ENCODE assay signal across 13 cellular contexts in genomic region chr12:108772247-108772646, GRCh38. TPM values are rescaled to one million over a fixed set of nuclear protein-coding genes. Genes with fewer than 3 reads are reported as not detected.
A peak's percentile ranks its signal among the peaks of the same experiment; 100 is the strongest.
DNase-seq lines count a peak whose midpoint lies in the region; ATAC-seq and TF ChIP-seq lines count a peak whose summit lies in the region.
"Had no signal": no experiment of that assay in that cellular context is flagged by ENCODE, and none has a peak within 500 bp of the region (broad histone marks: within the 10 kb centered on the region; RNA-seq: fewer than 3 reads in every experiment).

No MANE protein-coding gene starts in this region.

- TF ChIP-seq CTCF in DND-41 (IDR thresholded peaks at IDR 0.05; ENCODE audit: borderline replicate concordance, extremely low read depth, low read length, poor library complexity, severe bottlenecking) = no peak
- no peak for TF ChIP-seq CTCF in OCI-LY7 (conservative IDR thresholded peaks at IDR 0.05; ENCODE audit: low read length)

- H4K20me1 ChIP-seq in DND-41 (ENCODE audit: insufficient read depth, low read length) (no peaks in the 10 kb centered on the region), OCI-LY7 (ENCODE audit: insufficient read depth, low read length) (no peaks in the 10 kb centered on the region)

- H3K36me3 ChIP-seq in DND-41 (ENCODE audit: insufficient read depth, low read length) = no peaks in the 10 kb centered on the region
- no peaks in the 10 kb centered on the region for H3K36me3 ChIP-seq in OCI-LY7 (ENCODE audit: insufficient read depth, low read length)

- no peaks in the 10 kb centered on the region for H3K9me3 ChIP-seq in DND-41 (ENCODE audit: insufficient read depth, low read length, severe bottlenecking)
- no peaks in the 10 kb centered on the region for H3K9me3 ChIP-seq in OCI-LY7 (ENCODE audit: low read length)
- H3K9me3 ChIP-seq: Caco-2 had no signal

- H3K9me2 ChIP-seq in OCI-LY7 (ENCODE audit: insufficient read depth, low read length) = no peaks in the 10 kb centered on the region

- no peak overlapping the region for H2AFZ ChIP-seq in DND-41 (ENCODE audit: low read depth, low read length)
- no peak overlapping the region for H2AFZ ChIP-seq in OCI-LY7 (ENCODE audit: low read length)
- H2AFZ ChIP-seq: PC-9 had no signal

- no peaks in the 10 kb centered on the region for H3K4me1 ChIP-seq in DND-41 (ENCODE audit: insufficient read depth, low read length)
- peaks cover 53% of the 10 kb centered on the region for H3K4me1 ChIP-seq in OCI-LY7 (ENCODE audit: insufficient read depth, low read length, poor library complexity, severe bottlenecking)

- ATAC-seq in DND-41 (ENCODE audit: insufficient read depth, low read depth) (0 out of 3 replicates have a peak, but pooled peaks have one; percentile 22), memory B cell (ENCODE audit: low read depth) (peak; percentile 72), HG02798 (IDR thresholded peaks at IDR 0.05; ENCODE audit: poor library complexity, unreplicated experiment) (no peak)

- no peaks in the 10 kb centered on the region for H3K9me3 Mint-ChIP-seq in memory B cell
- H3K9me3 Mint-ChIP-seq in activated CD4-positive, alpha-beta memory T cell treated with anti-CD3 and anti-CD28 coated beads for 36 hours = no peaks in the 10 kb centered on the region

- H3K4me3 ChIP-seq in DND-41 (ENCODE audit: low read depth in 1 of 2, low read length in 2 of 2) (no peak overlapping the region), OCI-LY7 (ENCODE audit: low read depth, low read length, poor library complexity, severe bottlenecking) (no peak overlapping the region)
- H3K4me3 ChIP-seq: PC-9 had no signal

- DNase-seq in DND-41 (peak; percentile 10), GM19240 (ENCODE audit: insufficient read length, low spot score) (peak; percentile 59), OCI-LY7 (ENCODE audit: low spot score) (peak; percentile 76), memory B cell (ENCODE audit: low spot score in 2 of 2) (peak in 1 of 2 donors; percentile 22), T-helper 1 cell (no peak)
- no peak for DNase-seq in activated CD4-positive, alpha-beta memory T cell treated with anti-CD3 and anti-CD28 coated beads for 36 hours
- no peak for DNase-seq in NK-92 treated with Interleukin-12 subunit alpha and Interleukin-12 subunit beta, amount 100 ng/mL, for 24 hours (lab: John Stamatoyannopoulos, UW)
- DNase-seq: NCI-H1092 treated with DMSO at 0.1 percent for 48 hours; stimulated activated CD4-positive, alpha-beta T cell treated with anti-CD3 and anti-CD28 coated beads, Interleukin-1b, Interleukin-23, amount 100 ng/mL, for 48 hours; substantia nigra had no signal

- H3K4me2 ChIP-seq in DND-41 (ENCODE audit: insufficient read depth, low read length) (no peak overlapping the region), OCI-LY7 (ENCODE audit: low read length) (peak overlapping the region; percentile 56)
- H3K4me2 ChIP-seq: PC-9 had no signal

- H3K9ac ChIP-seq in DND-41 (ENCODE audit: low read depth, low read length) = no peak overlapping the region

- H3K27ac ChIP-seq in DND-41 (ENCODE audit: low read length) (no peak overlapping the region), OCI-LY7 (ENCODE audit: low read depth, low read length, poor library complexity, severe bottlenecking) (no peak overlapping the region)
- H3K27ac ChIP-seq: PC-9 had no signal

- H3K4me1 Mint-ChIP-seq in memory B cell = peaks cover 20% of the 10 kb centered on the region
- peaks cover 2% of the 10 kb centered on the region for H3K4me1 Mint-ChIP-seq in activated CD4-positive, alpha-beta memory T cell treated with anti-CD3 and anti-CD28 coated beads for 36 hours (ENCODE audit: low read depth)

- H3K79me2 ChIP-seq in DND-41 (ENCODE audit: insufficient read depth, low read length) = no peaks in the 10 kb centered on the region
- no peaks in the 10 kb centered on the region for H3K79me2 ChIP-seq in OCI-LY7 (ENCODE audit: insufficient read depth, low read depth, low read length)

- CTCF ChIA-PET in OCI-LY7 (lab: Charles Lee; ENCODE audit: unreplicated experiment) = interaction anchor here (0.5 kb wide), 1 partner anchor 134 kb away, joined by 3 read pairs; no protein-coding TSS in a partner anchor
- CTCF ChIA-PET in activated CD4-positive, alpha-beta memory T cell treated with anti-CD3 and anti-CD28 coated beads for 36 hours (lab: Charles Lee) = interaction anchor here (1.6 kb wide), 1 partner anchor 108 kb away, joined by 6 read pairs; no protein-coding TSS in a partner anchor

- intact Hi-C loops in OCI-LY7 (cut with micrococcal nuclease; ENCODE audit: unreplicated experiment) = no loop called here
- intact Hi-C loops in activated CD4-positive, alpha-beta memory T cell treated with anti-CD3 and anti-CD28 coated beads for 36 hours (cut with micrococcal nuclease) = no loop called here

- POLR2A ChIA-PET in OCI-LY7 (lab: Charles Lee) = interaction anchor here (0.6 to 1.6 kb wide), 3 partner anchors 20 to 108 kb away, joined by 3 to 4 read pairs (median 3); no protein-coding TSS in a partner anchor
- POLR2A ChIA-PET in activated CD4-positive, alpha-beta memory T cell treated with anti-CD3 and anti-CD28 coated beads for 36 hours (lab: Charles Lee) = no interaction called here

- H3K36me3 Mint-ChIP-seq in memory B cell = no peaks in the 10 kb centered on the region
- H3K36me3 Mint-ChIP-seq in activated CD4-positive, alpha-beta memory T cell treated with anti-CD3 and anti-CD28 coated beads for 36 hours = no peaks in the 10 kb centered on the region

- BruUV-seq in OCI-LY7 (replicated peaks; lab: Mats Ljungman, UMichigan) = no TSS peak

- peak overlapping the region; percentile 28 for H3K27ac Mint-ChIP-seq in memory B cell
- no peak overlapping the region for H3K27ac Mint-ChIP-seq in activated CD4-positive, alpha-beta memory T cell treated with anti-CD3 and anti-CD28 coated beads for 36 hours

- no peaks in the 10 kb centered on the region for H3K27me3 ChIP-seq in DND-41 (ENCODE audit: insufficient read depth, low read length, poor library complexity)

- no peaks in the 10 kb centered on the region for H3K27me3 Mint-ChIP-seq in memory B cell
- peaks cover 4% of the 10 kb centered on the region for H3K27me3 Mint-ChIP-seq in activated CD4-positive, alpha-beta memory T cell treated with anti-CD3 and anti-CD28 coated beads for 36 hours

- no peak overlapping the region for H3K4me3 Mint-ChIP-seq in memory B cell
- H3K4me3 Mint-ChIP-seq in activated CD4-positive, alpha-beta memory T cell treated with anti-CD3 and anti-CD28 coated beads for 36 hours = no peak overlapping the region

RNA-seq across cellular contexts. Expression of gene CORO1C, which starts 40.9 kb away (rescaled TPM):
- total RNA-seq in OCI-LY7 (2014; rRNA removed; shearing (Covaris generic)) = 74.7 and 76.3 TPM in 2 replicates
- 127 and 148 TPM in 2 replicates for total RNA-seq in OCI-LY7 (2022)
- 10 to 100 TPM; 62.1 to 70.9 TPM for total RNA-seq in activated CD4-positive, alpha-beta memory T cell treated with anti-CD3 and anti-CD28 coated beads for 36 hours

Comparison
In these comparisons a context has a peak if more than half of its experiments do, and no peak if none do; other contexts are left out.
1. DNase-seq: peak in DND-41 (single experiment), GM19240 (single experiment) and OCI-LY7 (single experiment); none in activated CD4-positive, alpha-beta memory T cell treated with anti-CD3 and anti-CD28 coated beads for 36 hours (single experiment), T-helper 1 cell (0 of 5) and NK-92 treated with Interleukin-12 subunit alpha and Interleukin-12 subunit beta, amount 100 ng/mL, for 24 hours (single experiment).